14 cellular contexts compared by ENCODE assay signal in genomic region chr6:159540152-159540551, GRCh38.
A peak's percentile ranks its signal among the peaks of the same experiment; 100 is the strongest.
DNase-seq lines count a peak whose midpoint lies in the region; ATAC-seq and TF ChIP-seq lines count a peak whose summit lies in the region.
"Had no signal": no experiment of that assay in that cellular context is flagged by ENCODE, and none has a peak within 500 bp of the region (broad histone marks: within the 10 kb centered on the region; RNA-seq: fewer than 3 reads in every experiment).

No MANE protein-coding gene starts in this region.

- H3K4me1 ChIP-seq in OCI-LY1 (ENCODE audit: insufficient read depth, low read length, severe bottlenecking), result no peaks in the 10 kb centered on the region
- H3K4me1 ChIP-seq: tibial artery had no signal

- H4K20me1 ChIP-seq in OCI-LY1 (ENCODE audit: insufficient read depth, low read length), result no peaks in the 10 kb centered on the region

- H3K27me3 Mint-ChIP-seq in activated T-cell treated with anti-CD3 and anti-CD28 coated beads, Interleukin-2, amount 50 U/mL, for 24 hours, result peaks cover 14% of the 10 kb centered on the region

- no peak overlapping the region for H3K9ac ChIP-seq in OCI-LY1 (ENCODE audit: low read length)

- ATAC-seq in HG02678 (IDR thresholded peaks at IDR 0.05; ENCODE audit: unreplicated experiment), result no peak

- H3K4me1 Mint-ChIP-seq in activated T-cell treated with anti-CD3 and anti-CD28 coated beads, Interleukin-2, amount 50 U/mL, for 24 hours (ENCODE audit: low read depth), result no peaks in the 10 kb centered on the region

- peak; percentile 22 for DNase-seq in stimulated activated CD4-positive, alpha-beta T cell treated with anti-CD3 and anti-CD28 coated beads, Interleukin-15, amount 100 ng/mL, for 24 hours
- no peak for DNase-seq in stimulated activated CD4-positive, alpha-beta T cell treated with anti-CD3 and anti-CD28 coated beads, Interleukin-12 subunit alpha, Interleukin-12 subunit beta, amount 100 ng/mL, for 4 hours
- no peak for DNase-seq in fibroblast of villous mesenchyme (ENCODE audit: low read depth)
- no peak for DNase-seq in NCI-H1105 treated with DMSO at 0.1 percent for 48 hours (lab: John Stamatoyannopoulos, UW)
- no peak for DNase-seq in SIG-M5 (lab: John Stamatoyannopoulos, UW)
- DNase-seq in activated T-cell treated with anti-CD3 and anti-CD28 coated beads, Interleukin-2, amount 50 U/mL, for 24 hours, result no peak
- DNase-seq: activated T-cell treated with anti-CD3 and anti-CD28 coated beads for 4 hours, C1 segment of cervical spinal cord, NCI-H524, ovary, tibial artery had no signal

- no peaks in the 10 kb centered on the region for H3K79me2 ChIP-seq in OCI-LY1 (ENCODE audit: insufficient read depth, low read length)

- no peak overlapping the region for H3K27ac ChIP-seq in OCI-LY1 (ENCODE audit: low read depth, low read length, poor library complexity, severe bottlenecking)
- H3K27ac ChIP-seq: ovary, tibial artery had no signal

- H2AFZ ChIP-seq in OCI-LY1 (ENCODE audit: low read length), result no peak overlapping the region

- no peaks in the 10 kb centered on the region for H3F3A ChIP-seq in OCI-LY1 (ENCODE audit: insufficient read depth, low read length)

- H3K9me2 ChIP-seq in OCI-LY1 (ENCODE audit: low read depth, low read length), result no peaks in the 10 kb centered on the region

- no peaks in the 10 kb centered on the region for H3K36me3 Mint-ChIP-seq in activated T-cell treated with anti-CD3 and anti-CD28 coated beads, Interleukin-2, amount 50 U/mL, for 24 hours (ENCODE audit: low read depth)

- H3K4me3 Mint-ChIP-seq in activated T-cell treated with anti-CD3 and anti-CD28 coated beads, Interleukin-2, amount 50 U/mL, for 24 hours, result no peak overlapping the region
- H3K4me3 Mint-ChIP-seq: T-helper 1 cell treated with Interleukin-12 subunit alpha and Interleukin-12 subunit beta and Interleukin-4 antibody, amounts not matched to agents 30 μg/mL and 1 μg/mL, for 36 hours had no signal

- H3K27ac Mint-ChIP-seq in activated T-cell treated with anti-CD3 and anti-CD28 coated beads, Interleukin-2, amount 50 U/mL, for 24 hours, result no peak overlapping the region
- H3K27ac Mint-ChIP-seq: T-helper 1 cell treated with Interleukin-12 subunit alpha and Interleukin-12 subunit beta and Interleukin-4 antibody, amounts not matched to agents 30 μg/mL and 1 μg/mL, for 36 hours had no signal

- peak; percentile 50 for TF ChIP-seq CTCF in OCI-LY1 (IDR thresholded peaks at IDR 0.05; ENCODE audit: low read length)
- peak; percentile 38 for TF ChIP-seq CTCF in fibroblast of villous mesenchyme (IDR thresholded peaks at IDR 0.05; ENCODE audit: insufficient read depth, low read depth, low read length)

- H3K36me3 ChIP-seq in OCI-LY1 (ENCODE audit: insufficient read depth, low read length), result no peaks in the 10 kb centered on the region
- H3K36me3 ChIP-seq: ovary, tibial artery had no signal

- no peaks in the 10 kb centered on the region for H3K27me3 ChIP-seq in OCI-LY1 (ENCODE audit: insufficient read depth, low read length)
- H3K27me3 ChIP-seq: ovary, tibial artery had no signal

- H3K9me3 Mint-ChIP-seq in activated T-cell treated with anti-CD3 and anti-CD28 coated beads, Interleukin-2, amount 50 U/mL, for 24 hours, result no peaks in the 10 kb centered on the region
- H3K9me3 Mint-ChIP-seq: T-helper 1 cell treated with Interleukin-12 subunit alpha and Interleukin-12 subunit beta and Interleukin-4 antibody, amounts not matched to agents 30 μg/mL and 1 μg/mL, for 36 hours had no signal

- H3K4me3 ChIP-seq in OCI-LY1 (ENCODE audit: low read depth, low read length, poor library complexity, severe bottlenecking) (no peak overlapping the region), fibroblast of villous mesenchyme (ENCODE audit: low read depth, low read length) (no peak overlapping the region)
- H3K4me3 ChIP-seq: ovary, tibial artery had no signal

- no peak overlapping the region for H3K4me2 ChIP-seq in OCI-LY1 (ENCODE audit: low read length)

- no peaks in the 10 kb centered on the region for H3K9me3 ChIP-seq in OCI-LY1 (ENCODE audit: low read length)
- H3K9me3 ChIP-seq: ovary, tibial artery had no signal
